1 cellular context compared by ENCODE assay signal in the genomic region with DNA sequence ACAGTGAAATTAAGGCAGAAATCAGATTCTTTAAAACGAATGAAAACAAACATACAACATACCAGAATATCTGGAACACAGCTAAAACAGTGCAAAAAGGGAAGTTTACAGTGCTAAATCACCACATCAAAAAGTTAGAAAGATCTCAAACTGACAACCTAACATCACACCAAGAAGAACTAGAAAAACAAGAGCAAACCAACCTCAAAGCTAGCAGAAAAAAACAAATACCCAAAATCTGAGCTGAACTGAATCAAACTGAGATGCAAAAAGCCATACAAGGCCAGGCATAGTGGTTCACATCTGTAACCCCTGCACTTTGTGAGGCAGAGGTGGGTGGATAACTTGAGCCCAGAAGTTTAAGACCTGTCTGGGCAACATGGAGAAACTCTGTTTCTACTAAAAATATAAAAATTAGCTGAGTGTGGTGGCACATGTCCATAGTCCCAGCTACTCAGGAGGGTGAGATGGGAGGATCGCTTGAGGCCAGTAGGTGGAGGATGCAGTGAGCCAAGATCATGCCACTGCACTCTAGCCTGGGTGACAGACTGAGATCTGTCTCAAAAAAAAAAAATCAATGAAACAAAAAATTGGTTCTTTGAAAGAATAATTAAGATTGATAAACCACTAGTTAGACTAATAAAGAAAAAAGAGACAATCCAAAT.
TF ChIP-seq lines count a peak whose summit lies in the region.

No MANE protein-coding gene starts in this region.

TF ChIP-seq in SK-N-SH treated with all-trans-retinoic acid at 6 μM for 48 hours, 23 proteins besides CTCF, POLR2A, EP300 and RAD21:
- TF ChIP-seq TOX (CRISPR knock-in tag; IDR thresholded peaks at IDR 0.05; ENCODE audit: borderline replicate concordance) (no peak), CSRNP3 (CRISPR knock-in tag; IDR thresholded peaks at IDR 0.05) (no peak), ISL1 (CRISPR knock-in tag; IDR thresholded peaks at IDR 0.05) (no peak), CSDC2 (CRISPR knock-in tag; IDR thresholded peaks at IDR 0.05) (no peak), ZC3H10 (CRISPR knock-in tag; IDR thresholded peaks at IDR 0.05) (no peak), ESRRG (CRISPR knock-in tag; IDR thresholded peaks at IDR 0.05) (no peak), SNAI2 (CRISPR knock-in tag; IDR thresholded peaks at IDR 0.05) (no peak), RARB (CRISPR knock-in tag; IDR thresholded peaks at IDR 0.05) (no peak), TCF4 (CRISPR knock-in tag; IDR thresholded peaks at IDR 0.05; ENCODE audit: borderline replicate concordance) (no peak), ZFP30 (CRISPR knock-in tag; IDR thresholded peaks at IDR 0.05) (no peak), PPARA (CRISPR knock-in tag; IDR thresholded peaks at IDR 0.05; ENCODE audit: borderline replicate concordance) (no peak), ZNF70 (CRISPR knock-in tag; IDR thresholded peaks at IDR 0.05) (no peak)
